Comparison of ENCODE assay signal across 15 cellular contexts in the genomic region with DNA sequence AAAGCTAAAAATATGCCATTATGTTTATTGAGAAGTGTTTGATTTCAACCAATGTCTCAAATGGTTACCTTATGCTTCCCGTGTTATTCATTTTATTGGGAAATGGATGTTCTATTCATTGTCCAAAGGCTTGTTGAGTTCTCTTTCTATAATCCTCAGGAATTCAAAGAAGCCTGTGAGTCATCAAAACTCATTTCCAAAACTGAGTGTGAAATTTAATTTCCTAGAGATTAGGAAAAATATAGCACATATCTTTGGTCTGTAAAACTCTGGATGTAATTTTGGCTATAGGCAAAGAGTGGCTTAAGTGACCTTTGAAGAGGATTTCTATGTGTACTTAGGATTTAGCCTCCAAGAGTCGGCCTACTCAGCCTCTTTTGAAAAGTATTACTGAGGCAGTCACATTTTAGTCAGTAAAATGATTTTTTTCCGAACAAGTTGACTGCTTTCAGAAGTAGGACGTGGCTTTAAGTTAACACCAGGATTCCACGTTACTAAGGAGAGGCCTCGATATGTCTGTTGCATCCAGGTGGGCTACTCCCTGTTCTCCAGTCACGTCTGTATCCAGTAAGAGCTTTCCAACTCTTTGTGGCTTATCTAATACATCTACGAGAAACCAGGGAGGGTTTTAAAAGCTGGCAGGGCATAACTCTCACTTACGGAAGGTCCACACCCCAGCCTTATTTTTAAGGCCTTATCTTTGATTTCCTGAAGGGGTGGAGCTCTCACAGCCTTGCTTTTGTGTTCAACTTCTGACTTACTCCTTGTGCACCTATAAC.
DNase-seq lines count a peak whose midpoint lies in the region; ATAC-seq and TF ChIP-seq lines count a peak whose summit lies in the region.
"Had no signal": no experiment of that assay in that cellular context is flagged by ENCODE, and none has a peak within 500 bp of the region (broad histone marks: within the 10 kb centered on the region; RNA-seq: fewer than 3 reads in every experiment).

No MANE protein-coding gene starts in this region.

- H3K4me3 ChIP-seq in esophagus squamous epithelium (no peak overlapping the region), muscle layer of duodenum (ENCODE audit: low read depth in 1 of 2, low read length in 2 of 2) (no peak overlapping the region)

- intact Hi-C loops in activated naive CD4-positive, alpha-beta T cell treated with anti-CD3 and anti-CD28 coated beads for 36 hours (cut with micrococcal nuclease), result no loop called here
- intact Hi-C loops in esophagus squamous epithelium (cut with DNase I), result no loop called here

- H3K9me3 ChIP-seq in esophagus squamous epithelium (no peaks in the 10 kb centered on the region), muscle layer of duodenum (ENCODE audit: control insufficient read depth in 1 of 2, low read length in 2 of 2) (no peaks in the 10 kb centered on the region)

- no peaks in the 10 kb centered on the region for H3K36me3 ChIP-seq in esophagus squamous epithelium
- H3K36me3 ChIP-seq in muscle layer of duodenum (ENCODE audit: control insufficient read depth in 1 of 2, insufficient read depth in 2 of 2, low read length in 2 of 2), result no peaks in the 10 kb centered on the region

- TF ChIP-seq CTCF in esophagus squamous epithelium (IDR thresholded peaks at IDR 0.05), result no peak

- H3K9me3 Mint-ChIP-seq in activated naive CD4-positive, alpha-beta T cell treated with anti-CD3 and anti-CD28 coated beads, Interleukin-2, amount 10 ng/mL, durations not matched to agents 7 days and 5 days, result no peaks in the 10 kb centered on the region
- no peaks in the 10 kb centered on the region for H3K9me3 Mint-ChIP-seq in activated naive CD4-positive, alpha-beta T cell treated with anti-CD3 and anti-CD28 coated beads for 36 hours
- H3K9me3 Mint-ChIP-seq: activated CD4-positive, alpha-beta memory T cell treated with anti-CD3 and anti-CD28 coated beads, Interleukin-2, amount 10 ng/mL, durations not matched to agents 7 days and 5 days; stimulated activated naive CD8-positive, alpha-beta T cell treated with anti-CD3 and anti-CD28 coated beads, Interleukin-15, Interleukin-2, amounts not matched to agents 100 ng/mL and 50 ng/mL, for 24 hours had no signal

- no peaks in the 10 kb centered on the region for H3K36me3 Mint-ChIP-seq in activated naive CD4-positive, alpha-beta T cell treated with anti-CD3 and anti-CD28 coated beads, Interleukin-2, amount 10 ng/mL, durations not matched to agents 7 days and 5 days
- no peaks in the 10 kb centered on the region for H3K36me3 Mint-ChIP-seq in activated naive CD4-positive, alpha-beta T cell treated with anti-CD3 and anti-CD28 coated beads for 36 hours (ENCODE audit: low read depth)

- TF ChIP-seq POLR2A in esophagus squamous epithelium (IDR thresholded peaks at IDR 0.05), result no peak

- no peaks in the 10 kb centered on the region for H3K4me1 Mint-ChIP-seq in activated naive CD4-positive, alpha-beta T cell treated with anti-CD3 and anti-CD28 coated beads, Interleukin-2, amount 10 ng/mL, durations not matched to agents 7 days and 5 days
- no peaks in the 10 kb centered on the region for H3K4me1 Mint-ChIP-seq in activated naive CD4-positive, alpha-beta T cell treated with anti-CD3 and anti-CD28 coated beads for 36 hours (ENCODE audit: low read depth)
- H3K4me1 Mint-ChIP-seq: activated CD4-positive, alpha-beta memory T cell treated with anti-CD3 and anti-CD28 coated beads, Interleukin-2, amount 10 ng/mL, durations not matched to agents 7 days and 5 days had no signal

- ATAC-seq in activated CD4-positive, CD25-positive, alpha-beta regulatory T cell treated with anti-CD3 and anti-CD28 coated beads, Interleukin-2, amount 50 U/mL, for 24 hours, result no peak

- no peak for DNase-seq in activated naive CD4-positive, alpha-beta T cell treated with anti-CD3 and anti-CD28 coated beads, Interleukin-2, amount 10 ng/mL, durations not matched to agents 7 days and 5 days
- DNase-seq in activated naive CD4-positive, alpha-beta T cell treated with anti-CD3 and anti-CD28 coated beads for 36 hours, result no peak
- DNase-seq in esophagus squamous epithelium (lab: John Stamatoyannopoulos, UW), result no peak
- DNase-seq in GM19238 (ENCODE audit: insufficient read length, low spot score), result no peak
- DNase-seq in stimulated activated CD4-positive, alpha-beta T cell treated with anti-CD3 and anti-CD28 coated beads, Interleukin-12 subunit alpha, Interleukin-12 subunit beta, amount 100 ng/mL, for 4 hours, result no peak
- no peak for DNase-seq in T-helper 9 cell
- DNase-seq: activated CD4-positive, alpha-beta memory T cell treated with anti-CD3 and anti-CD28 coated beads, Interleukin-2, amount 10 ng/mL, durations not matched to agents 7 days and 5 days; activated effector memory CD4-positive, alpha-beta T cell treated with anti-CD3 and anti-CD28 coated beads, Interleukin-2, amount 50 U/mL, for 16 hours; central memory CD4-positive, alpha-beta T cell; NCI-H1092 treated with DMSO at 0.1 percent for 48 hours; NCI-H446 treated with DMSO at 0.1 percent for 48 hours had no signal

- no peaks in the 10 kb centered on the region for H3K27me3 ChIP-seq in esophagus squamous epithelium
- no peaks in the 10 kb centered on the region for H3K27me3 ChIP-seq in muscle layer of duodenum (ENCODE audit: low read depth, low read length)

- peak overlapping the region; percentile 58 for H3K27ac Mint-ChIP-seq in activated naive CD4-positive, alpha-beta T cell treated with anti-CD3 and anti-CD28 coated beads, Interleukin-2, amount 10 ng/mL, durations not matched to agents 7 days and 5 days
- H3K27ac Mint-ChIP-seq in activated naive CD4-positive, alpha-beta T cell treated with anti-CD3 and anti-CD28 coated beads for 36 hours, result no peak overlapping the region
- H3K27ac Mint-ChIP-seq: activated CD4-positive, alpha-beta memory T cell treated with anti-CD3 and anti-CD28 coated beads, Interleukin-2, amount 10 ng/mL, durations not matched to agents 7 days and 5 days; stimulated activated naive CD8-positive, alpha-beta T cell treated with anti-CD3 and anti-CD28 coated beads, Interleukin-15, Interleukin-2, amounts not matched to agents 100 ng/mL and 50 ng/mL, for 24 hours had no signal

- 27 to 56% methylated on average over 9 of the region's 9 CpGs for WGBS in esophagus squamous epithelium, 2 donors

- no peaks in the 10 kb centered on the region for H3K27me3 Mint-ChIP-seq in activated naive CD4-positive, alpha-beta T cell treated with anti-CD3 and anti-CD28 coated beads, Interleukin-2, amount 10 ng/mL, durations not matched to agents 7 days and 5 days
- no peaks in the 10 kb centered on the region for H3K27me3 Mint-ChIP-seq in activated naive CD4-positive, alpha-beta T cell treated with anti-CD3 and anti-CD28 coated beads for 36 hours (ENCODE audit: low read depth)
- H3K27me3 Mint-ChIP-seq: activated CD4-positive, alpha-beta memory T cell treated with anti-CD3 and anti-CD28 coated beads, Interleukin-2, amount 10 ng/mL, durations not matched to agents 7 days and 5 days; stimulated activated naive CD8-positive, alpha-beta T cell treated with anti-CD3 and anti-CD28 coated beads, Interleukin-15, Interleukin-2, amounts not matched to agents 100 ng/mL and 50 ng/mL, for 24 hours had no signal

- CTCF ChIA-PET in activated naive CD4-positive, alpha-beta T cell treated with anti-CD3 and anti-CD28 coated beads, Interleukin-2, amount 10 ng/mL, durations not matched to agents 7 days and 5 days (lab: Charles Lee), result no interaction called here
- CTCF ChIA-PET in activated naive CD4-positive, alpha-beta T cell treated with anti-CD3 and anti-CD28 coated beads for 36 hours (lab: Charles Lee), result no interaction called here

- H3K4me1 ChIP-seq in esophagus squamous epithelium, result peaks cover 0 to 30% (median 22%) of the 10 kb centered on the region in 3 donors
- H3K4me1 ChIP-seq in muscle layer of duodenum (ENCODE audit: control insufficient read depth in 1 of 2, insufficient read depth in 2 of 2, low read length in 2 of 2), result peaks cover 6 to 33% of the 10 kb centered on the region in 2 donors

- peak overlapping the region; percentile 46 to 89 (median 74) for H3K27ac ChIP-seq in esophagus squamous epithelium
- peak overlapping the region; percentile 54 for H3K27ac ChIP-seq in muscle layer of duodenum (ENCODE audit: low read length)
- H3K27ac ChIP-seq: 22Rv1 had no signal

- H3K4me3 Mint-ChIP-seq in activated naive CD4-positive, alpha-beta T cell treated with anti-CD3 and anti-CD28 coated beads, Interleukin-2, amount 10 ng/mL, durations not matched to agents 7 days and 5 days, result no peak overlapping the region
- H3K4me3 Mint-ChIP-seq in activated naive CD4-positive, alpha-beta T cell treated with anti-CD3 and anti-CD28 coated beads for 36 hours, result no peak overlapping the region
- H3K4me3 Mint-ChIP-seq: activated CD4-positive, alpha-beta memory T cell treated with anti-CD3 and anti-CD28 coated beads, Interleukin-2, amount 10 ng/mL, durations not matched to agents 7 days and 5 days; stimulated activated naive CD8-positive, alpha-beta T cell treated with anti-CD3 and anti-CD28 coated beads, Interleukin-15, Interleukin-2, amounts not matched to agents 100 ng/mL and 50 ng/mL, for 24 hours had no signal
